In the genomic region with DNA sequence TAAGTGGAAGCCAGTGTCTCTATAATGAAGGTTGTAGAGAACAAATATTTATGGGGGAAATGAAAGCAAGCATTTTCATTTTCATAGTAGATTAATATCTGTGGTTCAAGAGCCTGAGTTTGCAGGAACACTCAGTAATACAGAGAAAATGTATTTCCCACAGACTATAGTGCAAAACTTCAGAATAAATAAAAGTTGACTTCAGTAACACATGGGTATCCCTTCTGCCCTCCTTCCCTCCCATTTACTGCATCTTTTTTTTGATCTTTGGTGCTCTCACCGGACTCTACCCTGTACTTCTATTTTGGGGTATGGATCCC, we compare ENCODE assay signal across 10 cellular contexts.
DNase-seq lines count a peak whose midpoint lies in the region; ATAC-seq and TF ChIP-seq lines count a peak whose summit lies in the region.
"Had no signal": no experiment of that assay in that cellular context is flagged by ENCODE, and none has a peak within 500 bp of the region (broad histone marks: within the 10 kb centered on the region; RNA-seq: fewer than 3 reads in every experiment).

No MANE protein-coding gene starts in this region.

- no peaks in the 10 kb centered on the region for H3K27me3 Mint-ChIP-seq in activated T-cell treated with anti-CD3 and anti-CD28 coated beads, Interleukin-2, amount 50 U/mL, for 72 hours (ENCODE audit: low read depth)
- H3K27me3 Mint-ChIP-seq in activated CD4-positive, alpha-beta memory T cell treated with anti-CD3 and anti-CD28 coated beads for 36 hours, result no peaks in the 10 kb centered on the region

- CTCF ChIA-PET in activated CD4-positive, alpha-beta memory T cell treated with anti-CD3 and anti-CD28 coated beads for 36 hours (lab: Charles Lee), result interaction anchor here (0.7 to 1.4 kb wide), 2 partner anchors 151 to 152 kb away, joined by 4 to 6 read pairs; no protein-coding TSS in a partner anchor
- CTCF ChIA-PET in HEK293T (lab: Yijun Ruan, JAX), result no interaction called here

- peak overlapping the region; percentile 64 to 70 for H3K4me3 Mint-ChIP-seq in activated T-cell treated with anti-CD3 and anti-CD28 coated beads, Interleukin-2, amount 50 U/mL, for 72 hours
- peak overlapping the region; percentile 66 for H3K4me3 Mint-ChIP-seq in activated CD4-positive, alpha-beta memory T cell treated with anti-CD3 and anti-CD28 coated beads for 36 hours

- peaks cover 4 to 8% of the 10 kb centered on the region in 2 donors for H3K36me3 Mint-ChIP-seq in activated T-cell treated with anti-CD3 and anti-CD28 coated beads, Interleukin-2, amount 50 U/mL, for 72 hours (ENCODE audit: insufficient read depth in 2 of 2)
- peaks cover 9% of the 10 kb centered on the region for H3K36me3 Mint-ChIP-seq in activated CD4-positive, alpha-beta memory T cell treated with anti-CD3 and anti-CD28 coated beads for 36 hours

- H3K9me3 ChIP-seq in MG63, result no peaks in the 10 kb centered on the region
- H3K9me3 ChIP-seq: mucosa of descending colon had no signal

- POLR2A ChIA-PET in activated CD4-positive, alpha-beta memory T cell treated with anti-CD3 and anti-CD28 coated beads for 36 hours (lab: Charles Lee), result interaction anchor here (0.7 to 0.9 kb wide), 2 partner anchors 67 to 75 kb away, joined by 3 to 4 read pairs; a partner anchor contains a TSS
- POLR2A ChIA-PET in HEK293T (lab: Yijun Ruan, JAX), result no interaction called here

- peaks cover 0 to 3% of the 10 kb centered on the region in 2 donors for H3K9me3 Mint-ChIP-seq in activated T-cell treated with anti-CD3 and anti-CD28 coated beads, Interleukin-2, amount 50 U/mL, for 72 hours
- peaks cover 3% of the 10 kb centered on the region for H3K9me3 Mint-ChIP-seq in activated CD4-positive, alpha-beta memory T cell treated with anti-CD3 and anti-CD28 coated beads for 36 hours

- peaks cover 48% of the 10 kb centered on the region for H3K4me1 Mint-ChIP-seq in activated T-cell treated with anti-CD3 and anti-CD28 coated beads, Interleukin-2, amount 50 U/mL, for 72 hours (ENCODE audit: low read depth)
- peaks cover 47% of the 10 kb centered on the region for H3K4me1 Mint-ChIP-seq in activated CD4-positive, alpha-beta memory T cell treated with anti-CD3 and anti-CD28 coated beads for 36 hours (ENCODE audit: low read depth)

- no peaks in the 10 kb centered on the region for H3K27me3 ChIP-seq in MG63

- no peak overlapping the region for H3K4me3 ChIP-seq in MG63
- H3K4me3 ChIP-seq: mucosa of descending colon had no signal

- H3K27ac Mint-ChIP-seq in activated T-cell treated with anti-CD3 and anti-CD28 coated beads, Interleukin-2, amount 50 U/mL, for 72 hours, result no peak overlapping the region
- H3K27ac Mint-ChIP-seq in activated CD4-positive, alpha-beta memory T cell treated with anti-CD3 and anti-CD28 coated beads for 36 hours, result peak overlapping the region; percentile 79

- ATAC-seq in activated T-cell treated with anti-CD3 and anti-CD28 coated beads, Interleukin-2, amount 50 U/mL, for 72 hours (replicated peaks in 1 of 2), result peak; percentile 83
- ATAC-seq in HG02885 (IDR thresholded peaks at IDR 0.05; ENCODE audit: poor library complexity, unreplicated experiment), result peak; percentile 54
- peak; percentile 57 for ATAC-seq in stimulated activated naive CD8-positive, alpha-beta T cell treated with anti-CD3 and anti-CD28 coated beads, Interleukin-15, Interleukin-2, amounts not matched to agents 100 U/mL and 50 U/mL, for 24 hours
- ATAC-seq: mucosa of descending colon had no signal

- intact Hi-C loops in activated CD4-positive, alpha-beta memory T cell treated with anti-CD3 and anti-CD28 coated beads for 36 hours (cut with micrococcal nuclease), result loop anchor here (1.0 to 5.0 kb wide), 4 partner anchors 37 to 330 kb away; no protein-coding TSS in a partner anchor

- no peaks in the 10 kb centered on the region for H3K36me3 ChIP-seq in MG63

- no peak for DNase-seq in activated T-cell treated with anti-CD3 and anti-CD28 coated beads, Interleukin-2, amount 50 U/mL, for 72 hours
- DNase-seq in activated T-cell treated with anti-CD3 and anti-CD28 coated beads, Interleukin-2, amount 50 U/mL, for 48 hours, result no peak
- DNase-seq in activated CD4-positive, alpha-beta memory T cell treated with anti-CD3 and anti-CD28 coated beads for 36 hours, result no peak
- DNase-seq in stimulated activated naive CD8-positive, alpha-beta T cell treated with anti-CD3 and anti-CD28 coated beads, Interleukin-15, Interleukin-2, amounts not matched to agents 100 U/mL and 50 U/mL, for 24 hours, result no peak
- DNase-seq in MG63 (no peak), T1000 (lab: John Stamatoyannopoulos, UW) (no peak), HEK293T (ENCODE audit: extremely low spot score) (no peak)
- DNase-seq: mucosa of descending colon, NCI-H2171 treated with DMSO at 0.1 percent for 48 hours had no signal

TF ChIP-seq in HEK293T, 16 proteins besides CTCF, POLR2A, EP300 and RAD21:
- TF ChIP-seq CTBP1 (IDR thresholded peaks at IDR 0.05; ENCODE audit: borderline replicate concordance), result no peak
- no peak for TF ChIP-seq LEF1 (IDR thresholded peaks at IDR 0.05; ENCODE audit: borderline replicate concordance)
- no peak for TF ChIP-seq TARDBP (IDR thresholded peaks at IDR 0.05)
- no peak for TF ChIP-seq BHLHE40 (IDR thresholded peaks at IDR 0.05; ENCODE audit: borderline replicate concordance)
- TF ChIP-seq FOXM1 (IDR thresholded peaks at IDR 0.05; ENCODE audit: borderline replicate concordance), result no peak
